In genomic region chr12:46218509-46219095, GRCh38 we compare ENCODE assay signal across 9 cellular contexts. TPM values are rescaled to one million over a fixed set of nuclear protein-coding genes. Genes with fewer than 3 reads are reported as not detected.
DNase-seq lines count a peak whose midpoint lies in the region; ATAC-seq lines count a peak whose summit lies in the region.
"Had no signal": no experiment of that assay in that cellular context is flagged by ENCODE, and none has a peak within 500 bp of the region (broad histone marks: within the 10 kb centered on the region; RNA-seq: fewer than 3 reads in every experiment).

No MANE protein-coding gene starts in this region.

- peak; percentile 69 for DNase-seq in CD1c-positive myeloid dendritic cell (ENCODE audit: extremely low spot score)
- DNase-seq in HT-29 (ENCODE audit: low spot score): peak; percentile 33
- DNase-seq in activated CD4-positive, alpha-beta memory T cell treated with anti-CD3 and anti-CD28 coated beads, Interleukin-2, amount 10 ng/mL, durations not matched to agents 7 days and 5 days: no peak
- peak in 1 of 2 donors; percentile 26 for DNase-seq in left colon
- DNase-seq in NCI-H748 (lab: John Stamatoyannopoulos, UW; ENCODE audit: unreplicated experiment): no peak
- DNase-seq in kidney glomerular epithelial cell (lab: John Stamatoyannopoulos, UW): no peak
- DNase-seq: NCI-H345 had no signal

- ATAC-seq in left colon (peak; percentile 30), HG02852 (IDR thresholded peaks at IDR 0.05; ENCODE audit: unreplicated experiment) (no peak), GM21515 (IDR thresholded peaks at IDR 0.05; ENCODE audit: unreplicated experiment) (no peak)

- peaks cover 82% of the 10 kb centered on the region for H3K36me3 Mint-ChIP-seq in activated CD4-positive, alpha-beta memory T cell treated with anti-CD3 and anti-CD28 coated beads, Interleukin-2, amount 10 ng/mL, durations not matched to agents 7 days and 5 days (ENCODE audit: low read depth)

- intact Hi-C loops in left colon (cut with DNase I, micrococcal nuclease): no loop called here

- H3K27ac Mint-ChIP-seq in activated CD4-positive, alpha-beta memory T cell treated with anti-CD3 and anti-CD28 coated beads, Interleukin-2, amount 10 ng/mL, durations not matched to agents 7 days and 5 days: peak overlapping the region; percentile 95

- H3K4me1 Mint-ChIP-seq in activated CD4-positive, alpha-beta memory T cell treated with anti-CD3 and anti-CD28 coated beads, Interleukin-2, amount 10 ng/mL, durations not matched to agents 7 days and 5 days: peaks cover 94% of the 10 kb centered on the region

- no peaks in the 10 kb centered on the region for H3K9me3 Mint-ChIP-seq in activated CD4-positive, alpha-beta memory T cell treated with anti-CD3 and anti-CD28 coated beads, Interleukin-2, amount 10 ng/mL, durations not matched to agents 7 days and 5 days

- POLR2A ChIA-PET in activated CD4-positive, alpha-beta memory T cell treated with anti-CD3 and anti-CD28 coated beads, Interleukin-2, amount 10 ng/mL, durations not matched to agents 7 days and 5 days (lab: Charles Lee): interaction anchor here (0.6 to 15.6 kb wide), 15 partner anchors 12 to 1858 kb away, joined by 3 to 449 read pairs (median 5); partner anchors contain the start of genes ARID2, SCAF11, SLC38A1 and SLC38A2

- CTCF ChIA-PET in activated CD4-positive, alpha-beta memory T cell treated with anti-CD3 and anti-CD28 coated beads, Interleukin-2, amount 10 ng/mL, durations not matched to agents 7 days and 5 days (lab: Charles Lee): interaction anchor here (0.8 to 4.2 kb wide), 3 partner anchors 48 to 93 kb away, joined by 4 to 40 read pairs (median 10); partner anchors contain the start of gene SLC38A1

- H3K4me3 Mint-ChIP-seq in activated CD4-positive, alpha-beta memory T cell treated with anti-CD3 and anti-CD28 coated beads, Interleukin-2, amount 10 ng/mL, durations not matched to agents 7 days and 5 days: peak overlapping the region; percentile 73

- no peaks in the 10 kb centered on the region for H3K27me3 Mint-ChIP-seq in activated CD4-positive, alpha-beta memory T cell treated with anti-CD3 and anti-CD28 coated beads, Interleukin-2, amount 10 ng/mL, durations not matched to agents 7 days and 5 days

RNA-seq across cellular contexts. Expression of gene SLC38A1, which starts 50.2 kb away (rescaled TPM):
- total RNA-seq in HT-29 (2014; rRNA removed; shearing (Covaris generic)): 57.1 and 58.6 TPM in 2 replicates
- 100 to 1,000 TPM; 209 to 214 TPM for total RNA-seq in activated CD4-positive, alpha-beta memory T cell treated with anti-CD3 and anti-CD28 coated beads, Interleukin-2, amount 10 ng/mL, durations not matched to agents 7 days and 5 days
- total RNA-seq in left colon: 100 to 1,000 TPM; 126 to 149 TPM

Comparison
In these comparisons a context has a peak if more than half of its experiments do, and no peak if none do; other contexts are left out.
1. DNase-seq: peak in CD1c-positive myeloid dendritic cell (single experiment) and HT-29 (single experiment); none in activated CD4-positive, alpha-beta memory T cell treated with anti-CD3 and anti-CD28 coated beads, Interleukin-2, amount 10 ng/mL, durations not matched to agents 7 days and 5 days (single experiment), NCI-H748 (single experiment) and kidney glomerular epithelial cell (single experiment).